22 cellular contexts compared by ENCODE assay signal in genomic region chr13:82412749-82413148, GRCh38.
"Had no signal": no experiment of that assay in that cellular context is flagged by ENCODE, and none has a peak within 500 bp of the region (broad histone marks: within the 10 kb centered on the region; RNA-seq: fewer than 3 reads in every experiment).

No MANE protein-coding gene starts in this region.

- DNase-seq: activated CD4-positive, alpha-beta T cell treated with anti-CD3 and anti-CD28 coated beads for 4 hours; activated CD8-positive, alpha-beta memory T cell treated with anti-CD3 and anti-CD28 coated beads, Interleukin-2, amount 50 U/mL, for 4 hours; activated CD8-positive, alpha-beta T cell treated with anti-CD3 and anti-CD28 coated beads for 36 hours; activated naive CD4-positive, alpha-beta T cell treated with anti-CD3 and anti-CD28 coated beads, Interleukin-2, amount 50 U/mL, for 16 hours; activated naive CD8-positive, alpha-beta T cell treated with anti-CD3 and anti-CD28 coated beads, Interleukin-2, amount 10 ng/mL, durations not matched to agents 7 days and 5 days; activated T-cell treated with anti-CD3 and anti-CD28 coated beads, Interleukin-2, amount 50 U/mL, for 72 hours; adrenal gland; anterior cingulate cortex; caudate nucleus; MG63; NCI-H1105 treated with DMSO at 0.1 percent for 48 hours; NCI-H1436 treated with DMSO at 0.1 percent for 48 hours; NCI-H187 treated with DMSO at 0.1 percent for 48 hours; NCI-H2081 treated with DMSO at 0.1 percent for 48 hours; NCI-H446; NCI-H524; PC-9; Right ventricle myocardium superior; SJCRH30; SK-N-SH had no signal

- H3K36me3 ChIP-seq: adrenal gland, MG63, SJCRH30 had no signal

- ATAC-seq: activated CD4-positive, CD25-positive, alpha-beta regulatory T cell treated with anti-CD3 and anti-CD28 coated beads, Interleukin-2, amount 50 U/mL, for 24 hours; activated CD8-positive, alpha-beta T cell treated with anti-CD3 and anti-CD28 coated beads for 36 hours; activated T-cell treated with anti-CD3 and anti-CD28 coated beads, Interleukin-2, amount 50 U/mL, for 72 hours had no signal

- H3K27me3 ChIP-seq: adrenal gland, MG63, SJCRH30 had no signal

- H3K4me2 ChIP-seq: KMS-11, PC-9, SK-N-SH had no signal

- H3K4me3 ChIP-seq: adrenal gland, MG63, PC-9, SJCRH30 had no signal

- H3K27ac ChIP-seq: adrenal gland, KMS-11, PC-9, SJCRH30 had no signal

- H3K9ac ChIP-seq: KMS-11, SK-N-SH had no signal

- H3K4me1 ChIP-seq: adrenal gland, SJCRH30 had no signal
